ENCODE assay signal across 1 cellular context in genomic region chr12:105467710-105468366, GRCh38.
TF ChIP-seq lines count a peak whose summit lies in the region.

No MANE protein-coding gene starts in this region.

TF ChIP-seq in SK-N-SH, 30 proteins besides CTCF, POLR2A, EP300 and RAD21 (continued from another document):
- TF ChIP-seq ZBTB33 (IDR thresholded peaks at IDR 0.05; ENCODE audit: borderline replicate concordance, low read depth) (no peak), CHD2 (IDR thresholded peaks at IDR 0.05; ENCODE audit: low read length, partially characterized antibody) (no peak), NRF1 (IDR thresholded peaks at IDR 0.05; ENCODE audit: low read depth, low read length) (no peak), JUND (IDR thresholded peaks at IDR 0.05) (no peak), TAF1 (IDR thresholded peaks at IDR 0.05; ENCODE audit: borderline replicate concordance, low read depth, low read length) (no peak), USF2 (IDR thresholded peaks at IDR 0.05; ENCODE audit: borderline replicate concordance, low read depth, low read length) (no peak), USF1 (IDR thresholded peaks at IDR 0.05; ENCODE audit: borderline replicate concordance, low read depth) (no peak), POLR2AphosphoS5 (IDR thresholded peaks at IDR 0.05; ENCODE audit: low read depth, low read length) (no peak), YY1 (IDR thresholded peaks at IDR 0.05; ENCODE audit: low read depth) (no peak), FOXJ3 (CRISPR knock-in tag; IDR thresholded peaks at IDR 0.05) (no peak), RCOR1 (IDR thresholded peaks at IDR 0.05; ENCODE audit: low read length) (no peak)
